Comparison of ENCODE assay signal across 8 cellular contexts in genomic region chr18:62982600-62983251, GRCh38.
A peak's percentile ranks its signal among the peaks of the same experiment; 100 is the strongest.
DNase-seq lines count a peak whose midpoint lies in the region; ATAC-seq and FAIRE-seq lines count a peak whose summit lies in the region.

No MANE protein-coding gene starts in this region.

- peak; percentile 54 for DNase-seq in ACHN
- DNase-seq in GM18507 (ENCODE audit: extremely low spot score, insufficient read length, low read depth), result peak; percentile 51
- DNase-seq in NCI-H1417 treated with DMSO at 0.1 percent for 48 hours (lab: John Stamatoyannopoulos, UW), result peak; percentile 18
- peak; percentile 78 for DNase-seq in cerebellar cortex (ENCODE audit: low spot score)
- peak; percentile 61 for DNase-seq in kidney tubule cell (ENCODE audit: low spot score)
- peak; percentile 41 for DNase-seq in stimulated activated CD4-positive, alpha-beta T cell treated with anti-CD3 and anti-CD28 coated beads, Interleukin-2, amount 100 ng/mL, for 4 hours (ENCODE audit: low read depth)

- peak; percentile 44 to 69 for ATAC-seq in activated CD4-positive, CD25-positive, alpha-beta regulatory T cell treated with anti-CD3 and anti-CD28 coated beads, Interleukin-2, amount 50 U/mL, for 24 hours
- ATAC-seq in HG02973 (IDR thresholded peaks at IDR 0.05; ENCODE audit: unreplicated experiment), result no peak

- in situ Hi-C loops in ACHN (cut with HindIII; ENCODE audit: low pct_ligation_motif_present, low pct_unique_long_range_greater_than_20kb, low sequenced_read_pairs), result no loop called here

- FAIRE-seq in GM18507 (lab: Jason Lieb, UNC), result peak; percentile 87

Comparison
In these comparisons a context has a peak if more than half of its experiments do, and no peak if none do; other contexts are left out.
1. DNase-seq: peak in every context shown above with its lines; median percentile 78 in cerebellar cortex; 61 in kidney tubule cell; 54 in ACHN; 51 in GM18507; 41 in stimulated activated CD4-positive, alpha-beta T cell treated with anti-CD3 and anti-CD28 coated beads, Interleukin-2, amount 100 ng/mL, for 4 hours; 18 in NCI-H1417 treated with DMSO at 0.1 percent for 48 hours.